Comparison of ENCODE assay signal across 1 cellular context in the genomic region with DNA sequence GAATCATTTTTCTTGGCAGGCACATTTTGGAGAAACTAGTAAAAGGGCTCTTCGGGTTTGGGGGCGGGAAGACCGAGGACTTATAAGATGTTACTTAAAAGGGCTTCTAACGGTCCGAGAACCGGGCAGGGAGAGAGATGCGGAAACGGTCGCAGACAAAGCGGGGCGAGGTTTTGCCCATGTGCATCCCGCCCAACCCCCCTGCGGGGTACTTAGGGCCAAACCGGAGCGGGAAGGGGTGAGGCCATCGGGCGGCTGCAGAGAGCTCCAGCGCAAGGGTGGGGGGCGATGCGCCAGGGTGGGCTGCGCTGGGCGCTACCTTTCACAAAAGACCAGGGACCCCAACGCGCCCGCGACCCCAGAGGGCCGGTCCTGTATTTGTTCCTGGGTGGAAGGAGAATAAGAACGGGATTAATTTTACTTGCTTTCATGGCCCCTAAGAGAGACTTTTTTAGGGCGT.
A peak's percentile ranks its signal among the peaks of the same experiment; 100 is the strongest.
TF ChIP-seq lines count a peak whose summit lies in the region.

No MANE protein-coding gene starts in this region.

TF ChIP-seq in HepG2, 621 proteins besides CTCF, POLR2A, EP300 and RAD21 (continued from another document and continues in another):
- TF ChIP-seq, protein P1, sequence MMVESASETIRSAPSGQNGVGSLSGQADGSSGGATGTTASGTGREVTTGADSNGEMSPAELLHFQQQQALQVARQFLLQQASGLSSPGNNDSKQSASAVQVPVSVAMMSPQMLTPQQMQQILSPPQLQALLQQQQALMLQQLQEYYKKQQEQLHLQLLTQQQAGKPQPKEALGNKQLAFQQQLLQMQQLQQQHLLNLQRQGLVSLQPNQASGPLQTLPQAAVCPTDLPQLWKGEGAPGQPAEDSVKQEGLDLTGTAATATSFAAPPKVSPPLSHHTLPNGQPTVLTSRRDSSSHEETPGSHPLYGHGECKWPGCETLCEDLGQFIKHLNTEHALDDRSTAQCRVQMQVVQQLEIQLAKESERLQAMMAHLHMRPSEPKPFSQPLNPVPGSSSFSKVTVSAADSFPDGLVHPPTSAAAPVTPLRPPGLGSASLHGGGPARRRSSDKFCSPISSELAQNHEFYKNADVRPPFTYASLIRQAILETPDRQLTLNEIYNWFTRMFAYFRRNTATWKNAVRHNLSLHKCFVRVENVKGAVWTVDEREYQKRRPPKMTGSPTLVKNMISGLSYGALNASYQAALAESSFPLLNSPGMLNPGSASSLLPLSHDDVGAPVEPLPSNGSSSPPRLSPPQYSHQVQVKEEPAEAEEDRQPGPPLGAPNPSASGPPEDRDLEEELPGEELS (CRISPR knock-in tag; IDR thresholded peaks at IDR 0.05): no peak
- TF ChIP-seq, protein P2, sequence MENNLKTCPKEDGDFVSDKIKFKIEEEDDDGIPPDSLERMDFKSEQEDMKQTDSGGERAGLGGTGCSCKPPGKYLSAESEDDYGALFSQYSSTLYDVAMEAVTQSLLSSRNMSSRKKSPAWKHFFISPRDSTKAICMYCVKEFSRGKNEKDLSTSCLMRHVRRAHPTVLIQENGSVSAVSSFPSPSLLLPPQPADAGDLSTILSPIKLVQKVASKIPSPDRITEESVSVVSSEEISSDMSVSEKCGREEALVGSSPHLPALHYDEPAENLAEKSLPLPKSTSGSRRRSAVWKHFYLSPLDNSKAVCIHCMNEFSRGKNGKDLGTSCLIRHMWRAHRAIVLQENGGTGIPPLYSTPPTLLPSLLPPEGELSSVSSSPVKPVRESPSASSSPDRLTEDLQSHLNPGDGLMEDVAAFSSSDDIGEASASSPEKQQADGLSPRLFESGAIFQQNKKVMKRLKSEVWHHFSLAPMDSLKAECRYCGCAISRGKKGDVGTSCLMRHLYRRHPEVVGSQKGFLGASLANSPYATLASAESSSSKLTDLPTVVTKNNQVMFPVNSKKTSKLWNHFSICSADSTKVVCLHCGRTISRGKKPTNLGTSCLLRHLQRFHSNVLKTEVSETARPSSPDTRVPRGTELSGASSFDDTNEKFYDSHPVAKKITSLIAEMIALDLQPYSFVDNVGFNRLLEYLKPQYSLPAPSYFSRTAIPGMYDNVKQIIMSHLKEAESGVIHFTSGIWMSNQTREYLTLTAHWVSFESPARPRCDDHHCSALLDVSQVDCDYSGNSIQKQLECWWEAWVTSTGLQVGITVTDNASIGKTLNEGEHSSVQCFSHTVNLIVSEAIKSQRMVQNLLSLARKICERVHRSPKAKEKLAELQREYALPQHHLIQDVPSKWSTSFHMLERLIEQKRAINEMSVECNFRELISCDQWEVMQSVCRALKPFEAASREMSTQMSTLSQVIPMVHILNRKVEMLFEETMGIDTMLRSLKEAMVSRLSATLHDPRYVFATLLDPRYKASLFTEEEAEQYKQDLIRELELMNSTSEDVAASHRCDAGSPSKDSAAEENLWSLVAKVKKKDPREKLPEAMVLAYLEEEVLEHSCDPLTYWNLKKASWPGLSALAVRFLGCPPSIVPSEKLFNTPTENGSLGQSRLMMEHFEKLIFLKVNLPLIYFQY (CRISPR knock-in tag; IDR thresholded peaks at IDR 0.05; ENCODE audit: borderline replicate concordance): no peak
- TF ChIP-seq WIZ (CRISPR knock-in tag; IDR thresholded peaks at IDR 0.05) (0 out of 2 replicates have a peak, but pooled peaks have one; percentile 49), ZNF850 (CRISPR knock-in tag; conservative IDR thresholded peaks at IDR 0.05) (no peak), MEIS2 (CRISPR knock-in tag; IDR thresholded peaks at IDR 0.05) (no peak), ZNF777 (CRISPR knock-in tag; IDR thresholded peaks at IDR 0.05) (no peak), CENPX (CRISPR knock-in tag; IDR thresholded peaks at IDR 0.05) (no peak), ZFP1 (CRISPR knock-in tag; IDR thresholded peaks at IDR 0.05) (no peak), KAT2B (IDR thresholded peaks at IDR 0.05; ENCODE audit: borderline replicate concordance, low read depth, low read length) (no peak), CBFB (CRISPR knock-in tag; IDR thresholded peaks at IDR 0.05) (no peak), MIER3 (CRISPR knock-in tag; IDR thresholded peaks at IDR 0.05; ENCODE audit: borderline replicate concordance) (no peak), ZNF292 (CRISPR knock-in tag; IDR thresholded peaks at IDR 0.05; ENCODE audit: borderline replicate concordance, low read depth) (no peak), ZNF3 (CRISPR knock-in tag; IDR thresholded peaks at IDR 0.05) (peak; percentile 40; the same call in 1 of the 2 replicates), ZNF562 (CRISPR knock-in tag; IDR thresholded peaks at IDR 0.05; ENCODE audit: borderline replicate concordance) (no peak), RFX3 (CRISPR knock-in tag; IDR thresholded peaks at IDR 0.05) (no peak), HMGA1 (CRISPR knock-in tag; conservative IDR thresholded peaks at IDR 0.05) (no peak), SIN3A (IDR thresholded peaks at IDR 0.05; ENCODE audit: borderline replicate concordance, low read depth, low read length) (no peak), NR2F1 (CRISPR knock-in tag; IDR thresholded peaks at IDR 0.05) (no peak), CAMTA2 (CRISPR knock-in tag; IDR thresholded peaks at IDR 0.05; ENCODE audit: borderline replicate concordance) (no peak), IRX3 (CRISPR knock-in tag; IDR thresholded peaks at IDR 0.05; ENCODE audit: borderline replicate concordance, low read depth) (no peak), CC2D1A (CRISPR knock-in tag; IDR thresholded peaks at IDR 0.05) (no peak), ZFP41 (CRISPR knock-in tag; IDR thresholded peaks at IDR 0.05; ENCODE audit: borderline replicate concordance) (no peak), ZSCAN30 (CRISPR knock-in tag; IDR thresholded peaks at IDR 0.05) (no peak), CCDC6 (CRISPR knock-in tag; IDR thresholded peaks at IDR 0.05) (no peak), TCF7L2 (IDR thresholded peaks at IDR 0.05; ENCODE audit: low read depth, low read length) (no peak), HHEX (CRISPR knock-in tag; IDR thresholded peaks at IDR 0.05) (no peak), FOXJ3 (CRISPR knock-in tag; IDR thresholded peaks at IDR 0.05; ENCODE audit: borderline replicate concordance) (no peak), GATAD2A (CRISPR knock-in tag; IDR thresholded peaks at IDR 0.05) (no peak), NR2C2 (CRISPR knock-in tag; IDR thresholded peaks at IDR 0.05; ENCODE audit: borderline replicate concordance) (0 out of 2 replicates have a peak, but pooled peaks have one; percentile 15), KLF16 (CRISPR knock-in tag; IDR thresholded peaks at IDR 0.05) (no peak)
- TF ChIP-seq, protein P3, sequence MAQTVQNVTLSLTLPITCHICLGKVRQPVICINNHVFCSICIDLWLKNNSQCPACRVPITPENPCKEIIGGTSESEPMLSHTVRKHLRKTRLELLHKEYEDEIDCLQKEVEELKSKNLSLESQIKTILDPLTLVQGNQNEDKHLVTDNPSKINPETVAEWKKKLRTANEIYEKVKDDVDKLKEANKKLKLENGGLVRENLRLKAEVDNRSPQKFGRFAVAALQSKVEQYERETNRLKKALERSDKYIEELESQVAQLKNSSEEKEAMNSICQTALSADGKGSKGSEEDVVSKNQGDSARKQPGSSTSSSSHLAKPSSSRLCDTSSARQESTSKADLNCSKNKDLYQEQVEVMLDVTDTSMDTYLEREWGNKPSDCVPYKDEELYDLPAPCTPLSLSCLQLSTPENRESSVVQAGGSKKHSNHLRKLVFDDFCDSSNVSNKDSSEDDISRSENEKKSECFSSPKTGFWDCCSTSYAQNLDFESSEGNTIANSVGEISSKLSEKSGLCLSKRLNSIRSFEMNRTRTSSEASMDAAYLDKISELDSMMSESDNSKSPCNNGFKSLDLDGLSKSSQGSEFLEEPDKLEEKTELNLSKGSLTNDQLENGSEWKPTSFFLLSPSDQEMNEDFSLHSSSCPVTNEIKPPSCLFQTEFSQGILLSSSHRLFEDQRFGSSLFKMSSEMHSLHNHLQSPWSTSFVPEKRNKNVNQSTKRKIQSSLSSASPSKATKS (CRISPR knock-in tag; IDR thresholded peaks at IDR 0.05): no peak
- TF ChIP-seq, protein P4, sequence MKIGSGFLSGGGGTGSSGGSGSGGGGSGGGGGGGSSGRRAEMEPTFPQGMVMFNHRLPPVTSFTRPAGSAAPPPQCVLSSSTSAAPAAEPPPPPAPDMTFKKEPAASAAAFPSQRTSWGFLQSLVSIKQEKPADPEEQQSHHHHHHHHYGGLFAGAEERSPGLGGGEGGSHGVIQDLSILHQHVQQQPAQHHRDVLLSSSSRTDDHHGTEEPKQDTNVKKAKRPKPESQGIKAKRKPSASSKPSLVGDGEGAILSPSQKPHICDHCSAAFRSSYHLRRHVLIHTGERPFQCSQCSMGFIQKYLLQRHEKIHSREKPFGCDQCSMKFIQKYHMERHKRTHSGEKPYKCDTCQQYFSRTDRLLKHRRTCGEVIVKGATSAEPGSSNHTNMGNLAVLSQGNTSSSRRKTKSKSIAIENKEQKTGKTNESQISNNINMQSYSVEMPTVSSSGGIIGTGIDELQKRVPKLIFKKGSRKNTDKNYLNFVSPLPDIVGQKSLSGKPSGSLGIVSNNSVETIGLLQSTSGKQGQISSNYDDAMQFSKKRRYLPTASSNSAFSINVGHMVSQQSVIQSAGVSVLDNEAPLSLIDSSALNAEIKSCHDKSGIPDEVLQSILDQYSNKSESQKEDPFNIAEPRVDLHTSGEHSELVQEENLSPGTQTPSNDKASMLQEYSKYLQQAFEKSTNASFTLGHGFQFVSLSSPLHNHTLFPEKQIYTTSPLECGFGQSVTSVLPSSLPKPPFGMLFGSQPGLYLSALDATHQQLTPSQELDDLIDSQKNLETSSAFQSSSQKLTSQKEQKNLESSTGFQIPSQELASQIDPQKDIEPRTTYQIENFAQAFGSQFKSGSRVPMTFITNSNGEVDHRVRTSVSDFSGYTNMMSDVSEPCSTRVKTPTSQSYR (CRISPR knock-in tag; IDR thresholded peaks at IDR 0.05; ENCODE audit: borderline replicate concordance): peak; percentile 60; the same call in 1 of the 2 replicates
- TF ChIP-seq, protein P5, sequence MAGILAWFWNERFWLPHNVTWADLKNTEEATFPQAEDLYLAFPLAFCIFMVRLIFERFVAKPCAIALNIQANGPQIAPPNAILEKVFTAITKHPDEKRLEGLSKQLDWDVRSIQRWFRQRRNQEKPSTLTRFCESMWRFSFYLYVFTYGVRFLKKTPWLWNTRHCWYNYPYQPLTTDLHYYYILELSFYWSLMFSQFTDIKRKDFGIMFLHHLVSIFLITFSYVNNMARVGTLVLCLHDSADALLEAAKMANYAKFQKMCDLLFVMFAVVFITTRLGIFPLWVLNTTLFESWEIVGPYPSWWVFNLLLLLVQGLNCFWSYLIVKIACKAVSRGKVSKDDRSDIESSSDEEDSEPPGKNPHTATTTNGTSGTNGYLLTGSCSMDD (CRISPR knock-in tag; IDR thresholded peaks at IDR 0.05): no peak
- TF ChIP-seq, protein P6, sequence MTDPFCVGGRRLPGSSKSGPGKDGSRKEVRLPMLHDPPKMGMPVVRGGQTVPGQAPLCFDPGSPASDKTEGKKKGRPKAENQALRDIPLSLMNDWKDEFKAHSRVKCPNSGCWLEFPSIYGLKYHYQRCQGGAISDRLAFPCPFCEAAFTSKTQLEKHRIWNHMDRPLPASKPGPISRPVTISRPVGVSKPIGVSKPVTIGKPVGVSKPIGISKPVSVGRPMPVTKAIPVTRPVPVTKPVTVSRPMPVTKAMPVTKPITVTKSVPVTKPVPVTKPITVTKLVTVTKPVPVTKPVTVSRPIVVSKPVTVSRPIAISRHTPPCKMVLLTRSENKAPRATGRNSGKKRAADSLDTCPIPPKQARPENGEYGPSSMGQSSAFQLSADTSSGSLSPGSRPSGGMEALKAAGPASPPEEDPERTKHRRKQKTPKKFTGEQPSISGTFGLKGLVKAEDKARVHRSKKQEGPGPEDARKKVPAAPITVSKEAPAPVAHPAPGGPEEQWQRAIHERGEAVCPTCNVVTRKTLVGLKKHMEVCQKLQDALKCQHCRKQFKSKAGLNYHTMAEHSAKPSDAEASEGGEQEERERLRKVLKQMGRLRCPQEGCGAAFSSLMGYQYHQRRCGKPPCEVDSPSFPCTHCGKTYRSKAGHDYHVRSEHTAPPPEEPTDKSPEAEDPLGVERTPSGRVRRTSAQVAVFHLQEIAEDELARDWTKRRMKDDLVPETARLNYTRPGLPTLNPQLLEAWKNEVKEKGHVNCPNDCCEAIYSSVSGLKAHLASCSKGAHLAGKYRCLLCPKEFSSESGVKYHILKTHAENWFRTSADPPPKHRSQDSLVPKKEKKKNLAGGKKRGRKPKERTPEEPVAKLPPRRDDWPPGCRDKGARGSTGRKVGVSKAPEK (CRISPR knock-in tag; IDR thresholded peaks at IDR 0.05; ENCODE audit: borderline replicate concordance): no peak
- TF ChIP-seq, protein P7, sequence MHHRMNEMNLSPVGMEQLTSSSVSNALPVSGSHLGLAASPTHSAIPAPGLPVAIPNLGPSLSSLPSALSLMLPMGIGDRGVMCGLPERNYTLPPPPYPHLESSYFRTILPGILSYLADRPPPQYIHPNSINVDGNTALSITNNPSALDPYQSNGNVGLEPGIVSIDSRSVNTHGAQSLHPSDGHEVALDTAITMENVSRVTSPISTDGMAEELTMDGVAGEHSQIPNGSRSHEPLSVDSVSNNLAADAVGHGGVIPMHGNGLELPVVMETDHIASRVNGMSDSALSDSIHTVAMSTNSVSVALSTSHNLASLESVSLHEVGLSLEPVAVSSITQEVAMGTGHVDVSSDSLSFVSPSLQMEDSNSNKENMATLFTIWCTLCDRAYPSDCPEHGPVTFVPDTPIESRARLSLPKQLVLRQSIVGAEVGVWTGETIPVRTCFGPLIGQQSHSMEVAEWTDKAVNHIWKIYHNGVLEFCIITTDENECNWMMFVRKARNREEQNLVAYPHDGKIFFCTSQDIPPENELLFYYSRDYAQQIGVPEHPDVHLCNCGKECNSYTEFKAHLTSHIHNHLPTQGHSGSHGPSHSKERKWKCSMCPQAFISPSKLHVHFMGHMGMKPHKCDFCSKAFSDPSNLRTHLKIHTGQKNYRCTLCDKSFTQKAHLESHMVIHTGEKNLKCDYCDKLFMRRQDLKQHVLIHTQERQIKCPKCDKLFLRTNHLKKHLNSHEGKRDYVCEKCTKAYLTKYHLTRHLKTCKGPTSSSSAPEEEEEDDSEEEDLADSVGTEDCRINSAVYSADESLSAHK (CRISPR knock-in tag; IDR thresholded peaks at IDR 0.05; ENCODE audit: borderline replicate concordance): no peak
- TF ChIP-seq, protein P8, sequence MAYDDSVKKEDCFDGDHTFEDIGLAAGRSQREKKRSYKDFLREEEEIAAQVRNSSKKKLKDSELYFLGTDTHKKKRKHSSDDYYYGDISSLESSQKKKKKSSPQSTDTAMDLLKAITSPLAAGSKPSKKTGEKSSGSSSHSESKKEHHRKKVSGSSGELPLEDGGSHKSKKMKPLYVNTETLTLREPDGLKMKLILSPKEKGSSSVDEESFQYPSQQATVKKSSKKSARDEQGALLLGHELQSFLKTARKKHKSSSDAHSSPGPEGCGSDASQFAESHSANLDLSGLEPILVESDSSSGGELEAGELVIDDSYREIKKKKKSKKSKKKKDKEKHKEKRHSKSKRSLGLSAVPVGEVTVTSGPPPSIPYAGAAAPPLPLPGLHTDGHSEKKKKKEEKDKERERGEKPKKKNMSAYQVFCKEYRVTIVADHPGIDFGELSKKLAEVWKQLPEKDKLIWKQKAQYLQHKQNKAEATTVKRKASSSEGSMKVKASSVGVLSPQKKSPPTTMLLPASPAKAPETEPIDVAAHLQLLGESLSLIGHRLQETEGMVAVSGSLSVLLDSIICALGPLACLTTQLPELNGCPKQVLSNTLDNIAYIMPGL (CRISPR knock-in tag; IDR thresholded peaks at IDR 0.05; ENCODE audit: borderline replicate concordance in 1 of 2, low read depth in 1 of 2): no peak; a peak in 1 of 4 replicates
- TF ChIP-seq, protein P9, sequence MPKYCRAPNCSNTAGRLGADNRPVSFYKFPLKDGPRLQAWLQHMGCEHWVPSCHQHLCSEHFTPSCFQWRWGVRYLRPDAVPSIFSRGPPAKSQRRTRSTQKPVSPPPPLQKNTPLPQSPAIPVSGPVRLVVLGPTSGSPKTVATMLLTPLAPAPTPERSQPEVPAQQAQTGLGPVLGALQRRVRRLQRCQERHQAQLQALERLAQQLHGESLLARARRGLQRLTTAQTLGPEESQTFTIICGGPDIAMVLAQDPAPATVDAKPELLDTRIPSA (CRISPR knock-in tag; IDR thresholded peaks at IDR 0.05; ENCODE audit: borderline replicate concordance): no peak
